Comparison of ENCODE assay signal across 33 cellular contexts in the genomic region with DNA sequence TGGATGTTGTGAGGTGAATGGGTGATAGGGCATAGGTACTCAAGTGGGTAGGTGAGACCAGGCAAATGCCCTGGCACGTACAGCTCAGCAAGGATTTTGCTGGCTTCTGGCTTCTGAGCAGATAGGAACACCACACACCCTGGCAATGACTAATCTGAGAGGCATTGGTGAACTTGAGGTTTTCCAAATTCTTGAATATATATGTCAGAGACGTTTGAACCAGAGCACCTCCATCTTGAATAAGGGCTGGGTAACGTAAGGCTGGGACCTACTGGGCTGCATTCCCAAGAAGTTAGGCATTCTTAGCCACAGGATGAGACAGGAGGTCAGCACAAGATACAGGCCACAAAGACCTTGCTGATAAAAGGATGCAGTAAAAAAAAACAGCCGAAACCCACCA.
DNase-seq lines count a peak whose midpoint lies in the region; ATAC-seq and TF ChIP-seq lines count a peak whose summit lies in the region.
"Had no signal": no experiment of that assay in that cellular context is flagged by ENCODE, and none has a peak within 500 bp of the region (broad histone marks: within the 10 kb centered on the region; RNA-seq: fewer than 3 reads in every experiment).

No MANE protein-coding gene starts in this region.

- no peak overlapping the region for H3K18ac ChIP-seq in H9 (ENCODE audit: insufficient read length, low read depth, low read length)
- no peak overlapping the region for H3K18ac ChIP-seq in mesenchymal stem cell (ENCODE audit: low read depth in 1 of 2, low read length in 2 of 2)

- H2BK20ac ChIP-seq in H9 (ENCODE audit: low read depth, low read length, poor library complexity, severe bottlenecking): no peak overlapping the region

- H3K36me3 Mint-ChIP-seq in H9 (ENCODE audit: insufficient read depth in 1 of 3, low read depth in 3 of 3): peaks cover 20 to 26% (median 21%) of the 10 kb centered on the region in 3 experiments; a peak in 6 of 7 replicates
- H3K36me3 Mint-ChIP-seq in type B pancreatic cell: peaks cover 12% of the 10 kb centered on the region
- H3K36me3 Mint-ChIP-seq in activated naive CD4-positive, alpha-beta T cell treated with anti-CD3 and anti-CD28 coated beads, Interleukin-2, amount 10 ng/mL, durations not matched to agents 7 days and 5 days: no peaks in the 10 kb centered on the region
- H3K36me3 Mint-ChIP-seq: activated naive CD8-positive, alpha-beta T cell treated with anti-CD3 and anti-CD28 coated beads for 36 hours; CD4-positive, alpha-beta memory T cell had no signal

- no peak overlapping the region for H3K14ac ChIP-seq in H9 (ENCODE audit: insufficient read depth, low read length)
- H3K14ac ChIP-seq in mesenchymal stem cell (ENCODE audit: low read length in 2 of 2): no peak overlapping the region

- H3K9me3 Mint-ChIP-seq in H9 (no peaks in the 10 kb centered on the region), type B pancreatic cell (no peaks in the 10 kb centered on the region)
- no peaks in the 10 kb centered on the region for H3K9me3 Mint-ChIP-seq in activated naive CD4-positive, alpha-beta T cell treated with anti-CD3 and anti-CD28 coated beads, Interleukin-2, amount 10 ng/mL, durations not matched to agents 7 days and 5 days
- H3K9me3 Mint-ChIP-seq: activated CD4-positive, alpha-beta T cell treated with anti-CD3 and anti-CD28 coated beads, Interleukin-2, amount 10 ng/mL, durations not matched to agents 24 days and 14 days; activated naive CD8-positive, alpha-beta T cell treated with anti-CD3 and anti-CD28 coated beads for 36 hours; nephron progenitor cell had no signal

- H3K9ac ChIP-seq in H9 (ENCODE audit: extremely low read depth, insufficient read length, low read length): no peak overlapping the region
- H3K9ac ChIP-seq in mesenchymal stem cell (ENCODE audit: low read length): no peak overlapping the region
- H3K9ac ChIP-seq in MM.1S (ENCODE audit: low read length): no peak overlapping the region

- H2BK15ac ChIP-seq in H9 (ENCODE audit: low read depth, low read length) (no peak overlapping the region; the same call in 1 of the 2 replicates), mesenchymal stem cell (ENCODE audit: low read depth, poor library complexity, severe bottlenecking) (no peak overlapping the region)

- CTCF ChIA-PET in activated naive CD4-positive, alpha-beta T cell treated with anti-CD3 and anti-CD28 coated beads, Interleukin-2, amount 10 ng/mL, durations not matched to agents 7 days and 5 days (lab: Charles Lee): no interaction called here

- H3K27me3 ChIP-seq in H9 (ENCODE audit: insufficient read depth, low read length) (no peaks in the 10 kb centered on the region), SJCRH30 (no peaks in the 10 kb centered on the region), mesenchymal stem cell (ENCODE audit: control insufficient read depth in 1 of 2, insufficient read depth in 1 of 2, low read length in 2 of 2) (no peaks in the 10 kb centered on the region), MM.1S (replicated peaks; ENCODE audit: insufficient read depth, low read length) (no peaks in the 10 kb centered on the region)
- H3K27me3 ChIP-seq: heart left ventricle, pancreas, spleen, stomach had no signal

- no CpG with 5 or more reads among the region's 4 CpGs for WGBS in H9 (ENCODE audit: extremely low coverage, insufficient read length, low lambda C conversion rate)
- WGBS in mesenchymal stem cell: 34% methylated on average over 4 of the region's 4 CpGs

- H4K91ac ChIP-seq in H9 (ENCODE audit: insufficient read length, low read depth, low read length) (no peak overlapping the region), mesenchymal stem cell (ENCODE audit: low read length) (no peak overlapping the region)

- H3F3A ChIP-seq in MM.1S (ENCODE audit: insufficient read depth, low read length): no peaks in the 10 kb centered on the region

- no peaks in the 10 kb centered on the region for H3K9me2 ChIP-seq in MM.1S (replicated peaks; ENCODE audit: insufficient read depth, low read length)

- H3K4me3 ChIP-seq in SJCRH30 (no peak overlapping the region), mesenchymal stem cell (ENCODE audit: insufficient read depth in 1 of 2, low read depth in 1 of 2, low read length in 2 of 2) (no peak overlapping the region), MM.1S (ENCODE audit: low read length) (no peak overlapping the region)
- H3K4me3 ChIP-seq: coronary artery, heart left ventricle, pancreas, spleen, stomach had no signal

- H3K23me2 ChIP-seq in H9 (ENCODE audit: insufficient read length, low read depth, low read length, poor library complexity, severe bottlenecking): peaks cover 2% of the 10 kb centered on the region

- no peak overlapping the region for H3K4me3 Mint-ChIP-seq in H9
- no peak overlapping the region for H3K4me3 Mint-ChIP-seq in type B pancreatic cell
- no peak overlapping the region for H3K4me3 Mint-ChIP-seq in activated naive CD4-positive, alpha-beta T cell treated with anti-CD3 and anti-CD28 coated beads, Interleukin-2, amount 10 ng/mL, durations not matched to agents 7 days and 5 days
- H3K4me3 Mint-ChIP-seq: activated CD4-positive, alpha-beta T cell treated with anti-CD3 and anti-CD28 coated beads, Interleukin-2, amount 10 ng/mL, durations not matched to agents 24 days and 14 days; activated naive CD8-positive, alpha-beta T cell treated with anti-CD3 and anti-CD28 coated beads for 36 hours; CD4-positive, alpha-beta memory T cell; nephron progenitor cell had no signal

- H3K79me1 ChIP-seq in H9 (ENCODE audit: insufficient read depth, low read depth, low read length, poor library complexity, severe bottlenecking) (peaks cover 3% of the 10 kb centered on the region), mesenchymal stem cell (replicated peaks; ENCODE audit: low read length, poor library complexity, severe bottlenecking) (no peaks in the 10 kb centered on the region)

- DNase-seq in H9: no peak
- DNase-seq in SJCRH30: peak; percentile 3 to 8
- peak; percentile 1 for DNase-seq in mesenchymal stem cell
- no peak for DNase-seq in type B pancreatic cell (ENCODE audit: extremely low spot score, unreplicated experiment)
- DNase-seq in activated naive CD4-positive, alpha-beta T cell treated with anti-CD3 and anti-CD28 coated beads, Interleukin-2, amount 10 ng/mL, durations not matched to agents 7 days and 5 days: no peak
- DNase-seq in activated gamma-delta T cell (lab: John Stamatoyannopoulos, UW): no peak
- no peak for DNase-seq in MM.1S
- DNase-seq: activated CD4-positive, alpha-beta T cell treated with anti-CD3 and anti-CD28 coated beads, Interleukin-2, amount 10 ng/mL, durations not matched to agents 24 days and 14 days; activated CD8-positive, alpha-beta memory T cell treated with anti-CD3 and anti-CD28 coated beads for 24 hours; activated naive CD8-positive, alpha-beta T cell treated with anti-CD3 and anti-CD28 coated beads for 36 hours; activated T-cell treated with anti-CD3 and anti-CD28 coated beads for 4 hours; anterior cingulate cortex; caudate nucleus; CD4-positive, alpha-beta memory T cell; effector CD8-positive, alpha-beta T cell; foreskin melanocyte; GOT3; heart left ventricle; KG1; left cardiac atrium; NCI-H1417 treated with DMSO at 0.1 percent for 48 hours; NCI-H2029 treated with DMSO at 0.1 percent for 48 hours; NCI-H226; NCI-H526 treated with DMSO at 0.1 percent for 48 hours; nephron progenitor cell; NK-92 treated with Interleukin-12 subunit alpha and Interleukin-12 subunit beta, amount 100 ng/mL, for 24 hours; pancreas; spleen; stimulated activated CD4-positive, alpha-beta T cell treated with anti-CD3 and anti-CD28 coated beads, Interleukin-2, amount 100 ng/mL, for 24 hours; stomach; SW 1271 had no signal

- no peak overlapping the region for H3K23ac ChIP-seq in H9 (ENCODE audit: insufficient read length, low read depth, low read length)
- H3K23ac ChIP-seq in mesenchymal stem cell (ENCODE audit: low read length in 2 of 2): no peak overlapping the region

- peak overlapping the region; percentile 72 for H4K5ac ChIP-seq in H9 (ENCODE audit: insufficient read length, low read depth, low read length)

- H3K4ac ChIP-seq in H9 (ENCODE audit: low read depth, low read length) (no peak overlapping the region), mesenchymal stem cell (ENCODE audit: low read depth in 1 of 2, low read length in 2 of 2) (no peak overlapping the region)

- TF ChIP-seq CTCF in H9 (conservative IDR thresholded peaks at IDR 0.05) (no peak), type B pancreatic cell (conservative IDR thresholded peaks at IDR 0.05) (no peak), MM.1S (IDR thresholded peaks at IDR 0.05; ENCODE audit: low read length) (no peak)

- no peak overlapping the region for H2AK5ac ChIP-seq in H9 (ENCODE audit: insufficient read length, low read length)
- no peak overlapping the region for H2AK5ac ChIP-seq in mesenchymal stem cell (ENCODE audit: low read length, severe bottlenecking)

- H3K9me3 ChIP-seq in H9 (ENCODE audit: control insufficient read depth, low read depth, low read length) (no peaks in the 10 kb centered on the region), SJCRH30 (replicated peaks) (no peaks in the 10 kb centered on the region), mesenchymal stem cell (ENCODE audit: control insufficient read depth, low read length) (peaks cover 2% of the 10 kb centered on the region), MM.1S (replicated peaks; ENCODE audit: insufficient read depth, low read length) (no peaks in the 10 kb centered on the region)
- H3K9me3 ChIP-seq: heart left ventricle, pancreas, spleen, stomach had no signal

- H2BK12ac ChIP-seq in H9 (ENCODE audit: insufficient read length, low read depth, low read length): no peak overlapping the region
- no peak overlapping the region for H2BK12ac ChIP-seq in mesenchymal stem cell (ENCODE audit: low read length in 2 of 2)

- no peak overlapping the region for H3K56ac ChIP-seq in H9 (ENCODE audit: insufficient read length, low read depth, low read length)

- H3T11ph ChIP-seq in H9 (ENCODE audit: low read length): no peak overlapping the region

- no peak overlapping the region for H3K27ac Mint-ChIP-seq in H9
- H3K27ac Mint-ChIP-seq in type B pancreatic cell: no peak overlapping the region
- H3K27ac Mint-ChIP-seq in activated naive CD4-positive, alpha-beta T cell treated with anti-CD3 and anti-CD28 coated beads, Interleukin-2, amount 10 ng/mL, durations not matched to agents 7 days and 5 days: no peak overlapping the region
- H3K27ac Mint-ChIP-seq: activated CD4-positive, alpha-beta T cell treated with anti-CD3 and anti-CD28 coated beads, Interleukin-2, amount 10 ng/mL, durations not matched to agents 24 days and 14 days; activated naive CD8-positive, alpha-beta T cell treated with anti-CD3 and anti-CD28 coated beads for 36 hours; CD4-positive, alpha-beta memory T cell; nephron progenitor cell had no signal

- peaks cover 20% of the 10 kb centered on the region; the same call in 1 of the 2 replicates for H3K79me2 ChIP-seq in H9 (ENCODE audit: insufficient read depth, low read length)
- H3K79me2 ChIP-seq in MM.1S (ENCODE audit: low read length): no peaks in the 10 kb centered on the region

- H3K4me1 Mint-ChIP-seq in H9: peaks cover 61 to 64% of the 10 kb centered on the region in 2 experiments
- peaks cover 12% of the 10 kb centered on the region for H3K4me1 Mint-ChIP-seq in type B pancreatic cell (ENCODE audit: unreplicated experiment)
- H3K4me1 Mint-ChIP-seq in activated naive CD4-positive, alpha-beta T cell treated with anti-CD3 and anti-CD28 coated beads, Interleukin-2, amount 10 ng/mL, durations not matched to agents 7 days and 5 days: no peaks in the 10 kb centered on the region
- H3K4me1 Mint-ChIP-seq: activated naive CD8-positive, alpha-beta T cell treated with anti-CD3 and anti-CD28 coated beads for 36 hours had no signal

- H3K4me1 ChIP-seq in H9 (ENCODE audit: insufficient read depth, low read length) (peaks cover 16% of the 10 kb centered on the region), SJCRH30 (peaks cover 9% of the 10 kb centered on the region; the same call in 1 of the 2 replicates), mesenchymal stem cell (ENCODE audit: control insufficient read depth, insufficient read depth, low read depth, low read length) (no peaks in the 10 kb centered on the region), MM.1S (ENCODE audit: low read length) (no peaks in the 10 kb centered on the region)
- H3K4me1 ChIP-seq: heart left ventricle, pancreas, spleen, stomach had no signal

- H3K36me3 ChIP-seq in SJCRH30: no peaks in the 10 kb centered on the region
- H3K36me3 ChIP-seq in mesenchymal stem cell (ENCODE audit: control insufficient read depth in 1 of 2, insufficient read depth in 2 of 2, low read depth in 1 of 2, low read length in 2 of 2): no peaks in the 10 kb centered on the region
- no peaks in the 10 kb centered on the region for H3K36me3 ChIP-seq in MM.1S (replicated peaks; ENCODE audit: insufficient read depth, low read length)
- H3K36me3 ChIP-seq: heart left ventricle, pancreas, spleen, stomach had no signal

- H3K4me2 ChIP-seq in H9 (ENCODE audit: insufficient read depth, insufficient read length, low read length): no peak overlapping the region
- H3K4me2 ChIP-seq in mesenchymal stem cell (ENCODE audit: low read length, poor library complexity, severe bottlenecking): no peak overlapping the region
- no peak overlapping the region for H3K4me2 ChIP-seq in MM.1S (ENCODE audit: low read depth, low read length)

- H4K20me1 ChIP-seq in H9 (ENCODE audit: control insufficient read depth, insufficient read depth, insufficient read length): no peaks in the 10 kb centered on the region
- no peaks in the 10 kb centered on the region for H4K20me1 ChIP-seq in MM.1S (ENCODE audit: insufficient read depth, low read length)

- H2BK5ac ChIP-seq in H9 (ENCODE audit: insufficient read length, low read length): no peak overlapping the region
- H2BK5ac ChIP-seq in mesenchymal stem cell (ENCODE audit: low read depth, low read length, poor library complexity, severe bottlenecking): no peak overlapping the region

- ATAC-seq in esophagus mucosa: peak; percentile 58
- ATAC-seq: heart left ventricle, left cardiac atrium, pancreas had no signal

- no peak overlapping the region for H3K27ac ChIP-seq in H9 (ENCODE audit: insufficient read length, low read depth, low read length)
- no peak overlapping the region for H3K27ac ChIP-seq in SJCRH30
- no peak overlapping the region for H3K27ac ChIP-seq in mesenchymal stem cell (ENCODE audit: low read length, poor library complexity, severe bottlenecking)
- H3K27ac ChIP-seq in MM.1S (ENCODE audit: low read length): no peak overlapping the region
- H3K27ac ChIP-seq: coronary artery, heart left ventricle, pancreas, spleen, stomach had no signal

- no peak overlapping the region for H2AFZ ChIP-seq in H9 (ENCODE audit: low read length)
- H2AFZ ChIP-seq in mesenchymal stem cell (ENCODE audit: low read depth, low read length): no peak overlapping the region
- no peak overlapping the region for H2AFZ ChIP-seq in MM.1S (ENCODE audit: low read length)

- H3K27me3 Mint-ChIP-seq in H9 (ENCODE audit: low read depth) (no peaks in the 10 kb centered on the region), type B pancreatic cell (peaks cover 3% of the 10 kb centered on the region)
- H3K27me3 Mint-ChIP-seq in activated naive CD4-positive, alpha-beta T cell treated with anti-CD3 and anti-CD28 coated beads, Interleukin-2, amount 10 ng/mL, durations not matched to agents 7 days and 5 days: no peaks in the 10 kb centered on the region
- H3K27me3 Mint-ChIP-seq: activated CD4-positive, alpha-beta T cell treated with anti-CD3 and anti-CD28 coated beads, Interleukin-2, amount 10 ng/mL, durations not matched to agents 24 days and 14 days; activated naive CD8-positive, alpha-beta T cell treated with anti-CD3 and anti-CD28 coated beads for 36 hours; CD4-positive, alpha-beta memory T cell had no signal

- H4K8ac ChIP-seq in H9 (replicated peaks; ENCODE audit: insufficient read length, low read depth, low read length) (peak overlapping the region; percentile 92), mesenchymal stem cell (ENCODE audit: low read length) (no peak overlapping the region)

- H2BK120ac ChIP-seq in H9 (ENCODE audit: low read depth, low read length, poor library complexity, severe bottlenecking): no peak overlapping the region
- H2BK120ac ChIP-seq in mesenchymal stem cell (ENCODE audit: low read depth, low read length): no peak overlapping the region

Comparison
In these comparisons a context has a peak if more than half of its experiments do, and no peak if none do; other contexts are left out.
1. DNase-seq: peak in SJCRH30 (2 of 2) and mesenchymal stem cell (single experiment); none in H9 (single experiment), type B pancreatic cell (single experiment), activated naive CD4-positive, alpha-beta T cell treated with anti-CD3 and anti-CD28 coated beads, Interleukin-2, amount 10 ng/mL, durations not matched to agents 7 days and 5 days (single experiment), activated gamma-delta T cell (single experiment) and MM.1S (single experiment).